ENCODE assay signal across 8 cellular contexts in the genomic region with DNA sequence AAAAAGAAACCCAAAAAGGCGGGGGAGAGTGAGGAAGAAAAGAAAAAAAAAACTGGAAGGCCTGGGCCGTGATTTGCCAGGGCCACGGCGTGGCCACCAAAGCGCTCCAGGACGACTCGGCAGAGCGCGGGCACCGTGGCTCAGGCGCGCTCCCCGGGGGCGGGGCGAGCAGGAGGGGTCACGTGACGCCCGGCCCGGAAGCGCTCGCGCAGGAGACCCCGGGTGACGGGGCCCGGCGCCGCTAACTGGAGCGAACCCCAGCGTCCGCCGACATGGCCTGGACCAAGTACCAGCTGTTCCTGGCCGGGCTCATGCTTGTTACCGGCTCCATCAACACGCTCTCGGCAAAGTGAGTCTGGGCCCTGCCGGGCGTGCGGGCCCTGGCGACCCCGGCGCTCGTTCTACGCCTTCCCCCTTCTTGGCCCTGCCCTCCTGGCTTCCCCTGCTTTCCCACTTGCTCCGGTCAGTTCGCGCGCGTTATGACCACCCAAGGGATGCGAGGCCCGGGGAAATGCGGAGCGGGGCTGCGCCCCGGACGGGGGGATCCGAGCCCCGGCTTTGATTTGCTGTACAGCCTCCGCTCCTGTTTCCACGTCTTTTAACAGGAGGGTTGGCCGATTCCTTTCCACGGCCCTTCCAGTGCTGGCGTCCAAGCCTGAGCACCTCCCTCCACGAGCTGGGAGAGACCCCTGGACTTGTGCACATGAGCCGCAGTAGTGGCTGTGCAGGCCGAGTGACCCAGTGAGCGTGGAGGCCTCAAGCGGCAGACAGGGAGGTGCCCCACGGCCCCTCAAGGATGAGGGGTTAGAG.
DNase-seq lines count a peak whose midpoint lies in the region; ATAC-seq lines count a peak whose summit lies in the region.

A gene with protein sequence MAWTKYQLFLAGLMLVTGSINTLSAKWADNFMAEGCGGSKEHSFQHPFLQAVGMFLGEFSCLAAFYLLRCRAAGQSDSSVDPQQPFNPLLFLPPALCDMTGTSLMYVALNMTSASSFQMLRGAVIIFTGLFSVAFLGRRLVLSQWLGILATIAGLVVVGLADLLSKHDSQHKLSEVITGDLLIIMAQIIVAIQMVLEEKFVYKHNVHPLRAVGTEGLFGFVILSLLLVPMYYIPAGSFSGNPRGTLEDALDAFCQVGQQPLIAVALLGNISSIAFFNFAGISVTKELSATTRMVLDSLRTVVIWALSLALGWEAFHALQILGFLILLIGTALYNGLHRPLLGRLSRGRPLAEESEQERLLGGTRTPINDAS (plus strand): TSS at position 207 of the 810 bp plus-strand sequence. CDS start 66 bp downstream, at position 273.

- DNase-seq in AML-193 (lab: John Stamatoyannopoulos, UW) (peak; percentile 16 to 17), NCI-H69 (lab: John Stamatoyannopoulos, UW) (peak; percentile 83), medulla oblongata (ENCODE audit: extremely low spot score) (peak; percentile 85)
- peak; percentile 55 to 63 for DNase-seq in activated CD8-positive, alpha-beta memory T cell treated with anti-CD3 and anti-CD28 coated beads for 4 hours (ENCODE audit: low read depth in 2 of 2)
- DNase-seq in effector memory CD4-positive, alpha-beta T cell, result peak; percentile 65 to 77 (median 71)
- DNase-seq in stimulated activated CD4-positive, alpha-beta T cell treated with anti-CD3 and anti-CD28 coated beads, TNF-alpha, amount 100 ng/mL, for 48 hours (ENCODE audit: low read depth in 3 of 3), result peak; percentile 58 to 76 (median 67)

- no peaks in the 10 kb centered on the region for H3K9me3 ChIP-seq in effector memory CD4-positive, alpha-beta T cell (ENCODE audit: control insufficient read depth, low read length)

- H3K27me3 ChIP-seq in effector memory CD4-positive, alpha-beta T cell (replicated peaks; ENCODE audit: control insufficient read depth, insufficient read depth, low read length, poor library complexity, severe bottlenecking), result no peaks in the 10 kb centered on the region

- H3K36me3 ChIP-seq in effector memory CD4-positive, alpha-beta T cell (ENCODE audit: control insufficient read depth, insufficient read depth, low read length), result no peaks in the 10 kb centered on the region

- peak within 1 kb of the TSS; percentile 95 for H3K4me3 ChIP-seq in effector memory CD4-positive, alpha-beta T cell (ENCODE audit: insufficient read depth, low read depth, low read length, poor library complexity, severe bottlenecking)

- peaks cover 23% of the 10 kb centered on the region for H3K4me1 ChIP-seq in effector memory CD4-positive, alpha-beta T cell (ENCODE audit: control insufficient read depth, insufficient read depth, low read length, poor library complexity, severe bottlenecking)

- H3K27ac ChIP-seq in effector memory CD4-positive, alpha-beta T cell (ENCODE audit: insufficient read depth, low read length, poor library complexity, severe bottlenecking), result peak within 1 kb of the TSS; percentile 88

- ATAC-seq in GM19025 (IDR thresholded peaks at IDR 0.05; ENCODE audit: low read depth, unreplicated experiment) (peak; percentile 85), HG03342 (IDR thresholded peaks at IDR 0.05; ENCODE audit: unreplicated experiment) (peak; percentile 85)

Comparison
In these comparisons a context has a peak if more than half of its experiments do, and no peak if none do; other contexts are left out.
1. Peak in every context shown above with its lines: DNase-seq, ATAC-seq, H3K4me3 ChIP-seq and H3K27ac ChIP-seq.
2. DNase-seq: peak in every context shown above with its lines; median percentile 85 in medulla oblongata; 83 in NCI-H69; 71 in effector memory CD4-positive, alpha-beta T cell; 67 in stimulated activated CD4-positive, alpha-beta T cell treated with anti-CD3 and anti-CD28 coated beads, TNF-alpha, amount 100 ng/mL, for 48 hours; 59 in activated CD8-positive, alpha-beta memory T cell treated with anti-CD3 and anti-CD28 coated beads for 4 hours; 16 in AML-193.